24 cellular contexts compared by ENCODE assay signal in the genomic region with DNA sequence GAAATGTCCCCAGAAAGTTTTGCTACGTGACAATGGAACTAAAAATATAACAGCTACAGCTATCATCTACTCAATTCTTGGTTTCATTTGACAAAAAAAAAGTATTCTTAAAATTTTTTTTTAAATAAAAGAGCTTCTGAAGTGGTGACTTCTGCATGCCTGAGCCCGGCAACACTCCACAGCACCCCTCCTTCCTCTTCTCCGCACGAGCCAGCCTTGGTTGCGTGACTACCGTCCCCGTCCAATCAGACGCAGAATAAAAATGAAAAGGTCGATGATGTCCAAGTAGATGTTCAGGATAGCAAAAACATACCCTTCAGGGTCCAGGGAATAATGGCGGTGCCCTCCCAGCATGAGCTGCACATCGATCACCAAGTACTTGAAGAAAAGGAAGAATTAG. TPM values are rescaled to one million over a fixed set of nuclear protein-coding genes. Genes with fewer than 3 reads are reported as not detected.
A peak's percentile ranks its signal among the peaks of the same experiment; 100 is the strongest.
DNase-seq lines count a peak whose midpoint lies in the region; ATAC-seq, FAIRE-seq and TF ChIP-seq lines count a peak whose summit lies in the region.
"Had no signal": no experiment of that assay in that cellular context is flagged by ENCODE, and none has a peak within 500 bp of the region (broad histone marks: within the 10 kb centered on the region; RNA-seq: fewer than 3 reads in every experiment).

No MANE protein-coding gene starts in this region.

- in situ Hi-C loops in K562 (cut with MboI), result no loop called here

- no peak for FAIRE-seq in A549 (lab: Jason Lieb, UNC)
- FAIRE-seq in K562 (lab: Jason Lieb, UNC), result no peak
- FAIRE-seq: A204.1, GM12891, GM18507, H1 had no signal

- H3K4me3 ChIP-seq in A549, result no peak overlapping the region
- peak overlapping the region; percentile 18; the same call in 1 of the 2 replicates for H3K4me3 ChIP-seq in BE2C (ENCODE audit: low read depth, low read length)
- H3K4me3 ChIP-seq in K562, result no peak overlapping the region
- H3K4me3 ChIP-seq: BLaER1 treated with 17β-estradiol and CSF1 and Interleukin-3, amounts not matched to agents 10 nM and 100 nM; GM23248 had no signal

- CTCF ChIA-PET in A549 (lab: Yijun Ruan, JAX), result interaction anchor here (0.6 to 8.0 kb wide), 3 partner anchors 11 to 85 kb away, joined by 4 to 63 read pairs (median 4); no protein-coding TSS in a partner anchor
- CTCF ChIA-PET in K562 (lab: Yijun Ruan, JAX; ENCODE audit: low intra/inter-chr PET ratio), result no interaction called here

- H3K27ac ChIP-seq in A549 (no peak overlapping the region), K562 (ENCODE audit: extremely low read depth, low read depth, low read length) (no peak overlapping the region)
- H3K27ac ChIP-seq: 22Rv1; BLaER1 treated with 17β-estradiol and CSF1 and Interleukin-3, amounts not matched to agents 10 nM and 100 nM; GM23248 had no signal

- H3K9me1 ChIP-seq in K562 (ENCODE audit: control insufficient read depth, insufficient read depth, low read length), result no peaks in the 10 kb centered on the region

- DNase-seq in A549 (ENCODE audit: low read depth in 1 of 2, low spot score in 1 of 2) (no peak), BE2C (no peak), NCI-H2227 treated with DMSO at 0.1 percent for 48 hours (lab: John Stamatoyannopoulos, UW) (peak; percentile 30), K562 (ENCODE audit: extremely low read depth in 1 of 4, low spot score in 3 of 4) (no peak), NCI-H345 (lab: John Stamatoyannopoulos, UW) (no peak), activated T-cell treated with anti-CD3 and anti-CD28 coated beads for 4 hours (no peak), NCI-H1417 treated with DMSO at 0.1 percent for 48 hours (lab: John Stamatoyannopoulos, UW) (no peak)
- DNase-seq: ACHN; Calu3; CD4-positive, alpha-beta T cell; COR-L47; DMS53; DMS79 treated with DMSO at 0.1 percent for 48 hours; GF-D8; GM23248; H7; HCEC 1CT had no signal

- WGBS in A549 (ENCODE audit: missing lambda C conversion rate), result 52% methylated on average over 11 of the region's 11 CpGs
- WGBS in K562 (ENCODE audit: insufficient coverage, low coverage, missing lambda C conversion rate), result 21% methylated on average over 11 of the region's 11 CpGs

- TF ChIP-seq RAD21 in A549 (conservative IDR thresholded peaks at IDR 0.05 in 1 of 2, IDR thresholded peaks at IDR 0.05 in 1 of 2), result no peak
- no peak for TF ChIP-seq RAD21 in K562 (CRISPR knock-in tag; conservative IDR thresholded peaks at IDR 0.05 in 1 of 2, IDR thresholded peaks at IDR 0.05 in 1 of 2)

- H3K9me3 ChIP-seq in A549 (no peaks in the 10 kb centered on the region), BE2C (no peaks in the 10 kb centered on the region), K562 (replicated peaks; ENCODE audit: control insufficient read depth, insufficient read depth, low read depth, low read length) (no peaks in the 10 kb centered on the region)

- H3K9ac ChIP-seq in K562 (ENCODE audit: insufficient read depth in 1 of 2, low read depth in 2 of 2, low read length in 2 of 2), result no peak overlapping the region
- H3K9ac ChIP-seq: BLaER1 treated with 17β-estradiol and CSF1 and Interleukin-3, amounts not matched to agents 10 nM and 100 nM; GM23248 had no signal

- no peaks in the 10 kb centered on the region for H4K20me1 ChIP-seq in K562 (replicated peaks; ENCODE audit: control insufficient read depth, insufficient read depth, low read length)
- H4K20me1 ChIP-seq: BLaER1 treated with 17β-estradiol and CSF1 and Interleukin-3, amounts not matched to agents 10 nM and 100 nM had no signal

- POLR2A ChIA-PET in A549 (lab: Yijun Ruan, JAX) (no interaction called here), K562 (lab: Yijun Ruan, JAX) (interaction anchor here (1.0 to 1.6 kb wide), 6 partner anchors 9 to 26 kb away, joined by 3 to 8 read pairs (median 4); no protein-coding TSS in a partner anchor)

- TF ChIP-seq CTCF in A549 (IDR thresholded peaks at IDR 0.05), result no peak
- TF ChIP-seq CTCF in BE2C (IDR thresholded peaks at IDR 0.05; ENCODE audit: low read depth, low read length), result no peak
- no peak for TF ChIP-seq CTCF in K562 (IDR thresholded peaks at IDR 0.05 in 2 of 3, conservative IDR thresholded peaks at IDR 0.05 in 1 of 3; ENCODE audit: insufficient read depth in 2 of 3, low read depth in 1 of 3, low read length in 3 of 3)

- peak overlapping the region; percentile 56; the same call in 1 of the 2 replicates for H2AFZ ChIP-seq in K562 (ENCODE audit: low read depth, low read length)
- H2AFZ ChIP-seq: GM23248 had no signal

- TF ChIP-seq POLR2A in A549 (IDR thresholded peaks at IDR 0.05; ENCODE audit: low read length), result no peak
- TF ChIP-seq POLR2A in K562 (conservative IDR thresholded peaks at IDR 0.05), result no peak

- TF ChIP-seq EP300 in A549 (IDR thresholded peaks at IDR 0.05), result no peak
- no peak for TF ChIP-seq EP300 in K562 (IDR thresholded peaks at IDR 0.05; ENCODE audit: low read length)

- H3K27me3 ChIP-seq in BE2C (peaks cover 17% of the 10 kb centered on the region), K562 (ENCODE audit: control insufficient read depth in 2 of 2, insufficient read depth in 2 of 2, low read length in 2 of 2) (no peaks in the 10 kb centered on the region)
- H3K27me3 ChIP-seq: BLaER1 treated with 17β-estradiol and CSF1 and Interleukin-3, amounts not matched to agents 10 nM and 100 nM had no signal

- H3K79me2 ChIP-seq in K562 (ENCODE audit: control insufficient read depth, insufficient read depth, low read length), result no peaks in the 10 kb centered on the region

- H3K4me2 ChIP-seq in A549, result peak overlapping the region; percentile 27
- no peak overlapping the region for H3K4me2 ChIP-seq in K562 (ENCODE audit: insufficient read depth, low read length)
- H3K4me2 ChIP-seq: BLaER1 treated with 17β-estradiol and CSF1 and Interleukin-3, amounts not matched to agents 10 nM and 100 nM had no signal

- peak; percentile 38 to 42; a peak in 3 of 6 replicates for ATAC-seq in A549
- ATAC-seq in K562, result peak; percentile 41; the same call in 2 of the 3 replicates
- no peak for ATAC-seq in GM18858 (IDR thresholded peaks at IDR 0.05; ENCODE audit: unreplicated experiment)

- H3K4me1 ChIP-seq in A549 (no peaks in the 10 kb centered on the region), BE2C (no peaks in the 10 kb centered on the region), K562 (replicated peaks in 1 of 2; ENCODE audit: control insufficient read depth in 2 of 2, insufficient read depth in 2 of 2, low read length in 2 of 2) (no peaks in the 10 kb centered on the region)
- H3K4me1 ChIP-seq: BLaER1 treated with 17β-estradiol and CSF1 and Interleukin-3, amounts not matched to agents 10 nM and 100 nM had no signal

- intact Hi-C loops in K562 (cut with micrococcal nuclease), result loop anchor here (10.0 kb wide), 1 partner anchor 468 kb away; a partner anchor contains a TSS

- H3K36me3 ChIP-seq in BE2C, result no peaks in the 10 kb centered on the region
- no peaks in the 10 kb centered on the region for H3K36me3 ChIP-seq in K562 (ENCODE audit: control insufficient read depth, insufficient read depth, low read length)
- H3K36me3 ChIP-seq: BLaER1 treated with 17β-estradiol and CSF1 and Interleukin-3, amounts not matched to agents 10 nM and 100 nM had no signal

- no TSS peak for BruUV-seq in K562 (replicated peaks; lab: Mats Ljungman, UMichigan)

TF ChIP-seq in K562, 482 proteins besides CTCF, POLR2A, EP300 and RAD21:
- peak; percentile 42 for TF ChIP-seq BHLHE40 (IDR thresholded peaks at IDR 0.05; ENCODE audit: low read length)
- no peak for TF ChIP-seq RFX5 (IDR thresholded peaks at IDR 0.05; ENCODE audit: low read depth, low read length)
- TF ChIP-seq, protein P1, sequence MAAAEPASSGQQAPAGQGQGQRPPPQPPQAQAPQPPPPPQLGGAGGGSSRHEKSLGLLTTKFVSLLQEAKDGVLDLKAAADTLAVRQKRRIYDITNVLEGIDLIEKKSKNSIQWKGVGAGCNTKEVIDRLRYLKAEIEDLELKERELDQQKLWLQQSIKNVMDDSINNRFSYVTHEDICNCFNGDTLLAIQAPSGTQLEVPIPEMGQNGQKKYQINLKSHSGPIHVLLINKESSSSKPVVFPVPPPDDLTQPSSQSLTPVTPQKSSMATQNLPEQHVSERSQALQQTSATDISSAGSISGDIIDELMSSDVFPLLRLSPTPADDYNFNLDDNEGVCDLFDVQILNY (CRISPR knock-in tag; IDR thresholded peaks at IDR 0.05), result no peak

RNA-seq across cellular contexts. Expression of a gene that starts 34.5 kb away (rescaled TPM):
- 35.7 and 38.5 TPM in 2 replicates for polyA plus RNA-seq in A549 (2011; rRNA removed)
- polyA plus RNA-seq in A549 (2012; cell fraction: cytosol; rRNA removed), result 9.2 and 11.4 TPM in 2 replicates
- polyA plus RNA-seq in A549 (2012; cell fraction: nucleus; rRNA removed), result 6.4 and 9.3 TPM in 2 replicates
- 19.1 to 21.8 TPM (median 20.8 TPM) in 3 replicates for polyA plus RNA-seq in A549 (2017; fragmentation: RNase III; extraction: RNeasy Plus Mini Kit Qiagen cat#74134 plus additional on column Dnase treatment)
- polyA minus RNA-seq in A549 (2011; rRNA and poly(A)+ RNA removed), result 18.1 and 20.3 TPM in 2 replicates
- 11.1 TPM for polyA plus RNA-seq in BE2C (2012; ENCODE audit: insufficient read depth, insufficient read length, low read depth)
- total RNA-seq in K562 (2011; cell fraction: chromatin; rRNA removed; ENCODE audit: low replicate concordance), result 74.9 and 145 TPM in 2 replicates
- 54.0 and 59.3 TPM in 2 replicates for total RNA-seq in K562 (2011; cell fraction: nucleolus; rRNA removed)
- 82.3 and 137 TPM in 2 replicates for total RNA-seq in K562 (2011; cell fraction: nucleoplasm; rRNA removed)
- total RNA-seq in K562 (2014; rRNA removed), result 24.6 and 34.7 TPM in 2 replicates
- total RNA-seq in K562 (2014; rRNA removed; fragmentation: Illumina TruSeq; extraction: Trizol), result 34.3 and 37.4 TPM in 2 replicates
- 34.6 and 37.1 TPM in 2 replicates for total RNA-seq in K562 (2015; rRNA removed; fragmentation: Illumina TruSeq; extraction: Trizol)
- total RNA-seq in K562 (2021), result 25.0 and 27.5 TPM in 2 replicates
- polyA plus RNA-seq in K562 (2011; rRNA removed), result 54.9 and 67.7 TPM in 2 replicates
- polyA plus RNA-seq in K562 (2011; cell fraction: cytosol; rRNA removed), result 21.4 and 35.1 TPM in 2 replicates
- 47.7 TPM in 2 replicates for polyA plus RNA-seq in K562 (2011; cell fraction: nucleus; rRNA removed)
- polyA plus RNA-seq in K562 (2012), result 19.0 and 41.6 TPM in 2 replicates
- polyA plus RNA-seq in K562 (2014; fragmentation: Illumina TruSeq; extraction: Trizol), result 34.1 and 40.8 TPM in 2 replicates
- 1 to 10 TPM; 9.3 to 9.4 TPM for polyA plus RNA-seq in K562 (2014; fragmentation: Nextera tagmentation; extraction: Ambion mirVana)
- 37.2 and 39.2 TPM in 2 replicates for polyA plus RNA-seq in K562 (2014; rRNA removed)
- polyA minus RNA-seq in K562 (2011; rRNA and poly(A)+ RNA removed), result 44.5 and 46.3 TPM in 2 replicates
- polyA minus RNA-seq in K562 (2011; cell fraction: cytosol; rRNA and poly(A)+ RNA removed), result 13.2 and 19.8 TPM in 2 replicates
- polyA minus RNA-seq in K562 (2011; cell fraction: nucleus; rRNA and poly(A)+ RNA removed), result 59.0 and 88.5 TPM in 2 replicates
